Comparison of ENCODE assay signal across 8 cellular contexts in genomic region chr19:13117772-13118423, GRCh38. TPM values are rescaled to one million over a fixed set of nuclear protein-coding genes. Genes with fewer than 3 reads are reported as not detected.
DNase-seq lines count a peak whose midpoint lies in the region; ATAC-seq and TF ChIP-seq lines count a peak whose summit lies in the region.

Gene NACC1, plus strand, starts transcription at chr19:13118264. Its CDS starts 16,944 bp downstream, at chr19:13135208.

- DNase-seq in AG08395 (ENCODE audit: low spot score) = peak; percentile 98
- peak; percentile 54 for DNase-seq in NCI-H526 treated with DMSO at 0.1 percent for 48 hours (lab: John Stamatoyannopoulos, UW)
- peak; percentile 84 to 86 for DNase-seq in activated CD4-positive, alpha-beta T cell treated with anti-CD3 and anti-CD28 coated beads, Interleukin-2, amount 50 U/mL, for 4 hours
- DNase-seq in dermis blood vessel endothelial cell = peak; percentile 92
- peak; percentile 91 for DNase-seq in stimulated activated CD4-positive, alpha-beta T cell treated with anti-CD3 and anti-CD28 coated beads, Interleukin-4, amount 100 ng/mL, for 1 hour

- ATAC-seq in GM19025 (IDR thresholded peaks at IDR 0.05; ENCODE audit: low read depth, unreplicated experiment) (peak; percentile 64), HG03439 (IDR thresholded peaks at IDR 0.05; ENCODE audit: unreplicated experiment) (peak; percentile 63)

- no peak for TF ChIP-seq RAD21 in liver (IDR thresholded peaks at IDR 0.05)

- peak within 1 kb of the TSS; percentile 43 to 91 for H3K9ac ChIP-seq in liver (ENCODE audit: low read depth in 1 of 2, low read length in 2 of 2)

- H3K36me3 ChIP-seq in liver (ENCODE audit: control insufficient read depth in 4 of 4, insufficient read depth in 3 of 4, low read depth in 1 of 4, low read length in 3 of 4) = peaks cover 0 to 2% (median under 1%) of the 10 kb centered on the region in 4 donors

- 2% methylated on average over 65 of the region's 65 CpGs for WGBS in liver

- no peak for TF ChIP-seq CTCF in liver (IDR thresholded peaks at IDR 0.05; ENCODE audit: low read depth, low read length, missing input control)

- H3K4me1 ChIP-seq in liver (ENCODE audit: control insufficient read depth in 4 of 4, insufficient read depth in 4 of 4, low read length in 3 of 4) = peaks cover 12 to 42% (median 31%) of the 10 kb centered on the region in 4 donors

- H3K4me3 ChIP-seq in liver (ENCODE audit: low read depth in 1 of 3, low read length in 3 of 3) = peak within 1 kb of the TSS; percentile 90 to 100 (median 93)

- no peaks in the 10 kb centered on the region for H3K9me3 ChIP-seq in liver (ENCODE audit: control insufficient read depth in 4 of 4, low read length in 3 of 4)

- H3K27ac ChIP-seq in liver (ENCODE audit: low read depth in 1 of 2, low read length in 2 of 2) = peak within 1 kb of the TSS; percentile 78 to 82

- no peaks in the 10 kb centered on the region for H3K27me3 ChIP-seq in liver (ENCODE audit: control insufficient read depth in 4 of 4, insufficient read depth in 4 of 4, low read length in 3 of 4)

TF ChIP-seq in liver, 16 proteins besides CTCF, POLR2A, EP300 and RAD21:
- no peak for TF ChIP-seq ZBTB33 (IDR thresholded peaks at IDR 0.05)
- TF ChIP-seq EGR1 (IDR thresholded peaks at IDR 0.05; ENCODE audit: low read depth in 2 of 2) = no peak
- TF ChIP-seq NR2F2 (IDR thresholded peaks at IDR 0.05) = no peak
- no peak for TF ChIP-seq GABPA (IDR thresholded peaks at IDR 0.05 in 1 of 2, conservative IDR thresholded peaks at IDR 0.05 in 1 of 2)
- TF ChIP-seq REST (IDR thresholded peaks at IDR 0.05) = no peak
- no peak for TF ChIP-seq TAF1 (conservative IDR thresholded peaks at IDR 0.05)
- TF ChIP-seq HNF4G (IDR thresholded peaks at IDR 0.05) = no peak
- TF ChIP-seq SP1 (IDR thresholded peaks at IDR 0.05) = no peak
- no peak for TF ChIP-seq ATF3 (IDR thresholded peaks at IDR 0.05)
TF ChIP-seq in liver: peak in this region for 0.

RNA-seq across cellular contexts. Expression of gene NACC1, which starts in this region (rescaled TPM):
- total RNA-seq in dermis blood vessel endothelial cell (35.9 and 136 TPM in 2 replicates), liver (10 to 100 TPM; 16.7 to 18.7 TPM)
- polyA plus RNA-seq in liver = 10 to 100 TPM in 1 of 2 donors, under 1 TPM in 1; 0.86 to 24.7 TPM

Comparison
In these comparisons a context has a peak if more than half of its experiments do, and no peak if none do; other contexts are left out.
1. Peak in every context shown above with its lines: DNase-seq, ATAC-seq, H3K4me3 ChIP-seq and H3K27ac ChIP-seq.